In genomic region chr15:35299059-35299735, GRCh38 we compare ENCODE assay signal across 28 cellular contexts.
"Had no signal": no experiment of that assay in that cellular context is flagged by ENCODE, and none has a peak within 500 bp of the region (broad histone marks: within the 10 kb centered on the region; RNA-seq: fewer than 3 reads in every experiment).

No MANE protein-coding gene starts in this region.

- H3K27ac ChIP-seq: heart left ventricle, lower lobe of right lung, neural progenitor cell, neutrophil, ovary, right atrium auricular region, right lobe of liver, tibial nerve, upper lobe of left lung had no signal

- H3K9ac ChIP-seq: neural progenitor cell had no signal

- H3K4me3 ChIP-seq: heart left ventricle, lower lobe of right lung, neural progenitor cell, ovary, right atrium auricular region, right lobe of liver, smooth muscle cell, tibial nerve, upper lobe of left lung had no signal

- ATAC-seq: heart left ventricle; natural killer cell; stimulated activated memory B cell treated with anti-CD40 and anti-IgM and Interleukin-4, amounts not matched to agents 10 μg/mL and 1 μg/mL and 100 μg/mL, for 72 hours; stimulated activated naive CD8-positive, alpha-beta T cell treated with anti-CD3 and anti-CD28 coated beads, Interleukin-15, amount 100 ng/mL, for 72 hours had no signal

- DNase-seq: heart left ventricle; hypothalamus; immature natural killer cell; lower lobe of right lung; mammary epithelial cell; mesendoderm; naive B cell; natural killer cell; nephron progenitor cell; occipital lobe; ovary; stimulated activated CD4-positive, alpha-beta T cell treated with anti-CD3 and anti-CD28 coated beads, Interleukin-1b, Interleukin-23, amount 100 ng/mL, for 48 hours; stimulated activated CD4-positive, alpha-beta T cell treated with anti-CD3 and anti-CD28 coated beads, Interleukin-2, amount 100 ng/mL, for 48 hours; stimulated activated CD4-positive, alpha-beta T cell treated with anti-CD3 and anti-CD28 coated beads, Interleukin-4, amount 100 ng/mL, for 4 hours; stimulated activated CD8-positive, alpha-beta memory T cell treated with anti-CD3 and anti-CD28 coated beads, Interleukin-4, amount 100 ng/mL, for 48 hours; stimulated activated naive CD4-positive, alpha-beta T cell treated with Interleukin-2 at 50 U/mL for 16 hours; stimulated activated naive CD8-positive, alpha-beta T cell treated with anti-CD3 and anti-CD28 coated beads, Interleukin-15, amount 100 ng/mL, for 72 hours; substantia nigra had no signal

- FAIRE-seq: islet of Langerhans, urothelium cell line had no signal

- H3K27me3 ChIP-seq: heart left ventricle, neural progenitor cell, neutrophil, ovary, right atrium auricular region, right lobe of liver, tibial nerve, upper lobe of left lung had no signal

- H3K4me1 ChIP-seq: heart left ventricle, lower lobe of right lung, neural progenitor cell, right atrium auricular region, tibial nerve, upper lobe of left lung had no signal

- H3K4me2 ChIP-seq: neural progenitor cell, smooth muscle cell had no signal

- H2AFZ ChIP-seq: neural progenitor cell had no signal

- H3K9me3 ChIP-seq: heart left ventricle, lower lobe of right lung, neutrophil, ovary, right atrium auricular region, right lobe of liver, tibial nerve, upper lobe of left lung had no signal

- H3K36me3 ChIP-seq: heart left ventricle, lower lobe of right lung, neural progenitor cell, neutrophil, ovary, right atrium auricular region, right lobe of liver, tibial nerve, upper lobe of left lung had no signal
